1 cellular context compared by ENCODE assay signal in genomic region chr2:70460333-70460732, GRCh38.
TF ChIP-seq lines count a peak whose summit lies in the region.

No MANE protein-coding gene starts in this region.

TF ChIP-seq in HCT116, 20 proteins besides CTCF, POLR2A, EP300 and RAD21 (continued from another document):
- TF ChIP-seq YY1 (IDR thresholded peaks at IDR 0.05; ENCODE audit: extremely low read depth, insufficient replicate concordance, low read depth, low read length) (no peak), ATF3 (IDR thresholded peaks at IDR 0.05) (no peak), ELF1 (IDR thresholded peaks at IDR 0.05; ENCODE audit: borderline replicate concordance, low read depth) (no peak), ZBTB33 (IDR thresholded peaks at IDR 0.05; ENCODE audit: extremely low read depth, insufficient replicate concordance, low read length) (no peak), ZFX (IDR thresholded peaks at IDR 0.05) (no peak), EZH2 (IDR thresholded peaks at IDR 0.05) (no peak), SRF (IDR thresholded peaks at IDR 0.05; ENCODE audit: low read depth) (no peak), EZH2phosphoT487 (IDR thresholded peaks at IDR 0.05; ENCODE audit: borderline replicate concordance) (no peak), SP1 (IDR thresholded peaks at IDR 0.05; ENCODE audit: low read depth) (no peak), FOSL1 (IDR thresholded peaks at IDR 0.05; ENCODE audit: low read depth) (no peak), POLR2AphosphoS5 (IDR thresholded peaks at IDR 0.05; ENCODE audit: low read depth, low read length) (no peak), ZNF274 (IDR thresholded peaks at IDR 0.05; ENCODE audit: low read depth, low read length) (no peak), SIN3A (IDR thresholded peaks at IDR 0.05; ENCODE audit: low read depth) (no peak), MAX (IDR thresholded peaks at IDR 0.05) (no peak)
